Comparison of ENCODE assay signal across 1 cellular context in genomic region chr9:89924611-89925010, GRCh38.
TF ChIP-seq lines count a peak whose summit lies in the region.

No MANE protein-coding gene starts in this region.

TF ChIP-seq in GM23338, 12 proteins besides CTCF, POLR2A, EP300 and RAD21 (continued from another document):
- TF ChIP-seq ZNF462 (CRISPR knock-in tag; IDR thresholded peaks at IDR 0.05), result no peak
- TF ChIP-seq, protein P1, sequence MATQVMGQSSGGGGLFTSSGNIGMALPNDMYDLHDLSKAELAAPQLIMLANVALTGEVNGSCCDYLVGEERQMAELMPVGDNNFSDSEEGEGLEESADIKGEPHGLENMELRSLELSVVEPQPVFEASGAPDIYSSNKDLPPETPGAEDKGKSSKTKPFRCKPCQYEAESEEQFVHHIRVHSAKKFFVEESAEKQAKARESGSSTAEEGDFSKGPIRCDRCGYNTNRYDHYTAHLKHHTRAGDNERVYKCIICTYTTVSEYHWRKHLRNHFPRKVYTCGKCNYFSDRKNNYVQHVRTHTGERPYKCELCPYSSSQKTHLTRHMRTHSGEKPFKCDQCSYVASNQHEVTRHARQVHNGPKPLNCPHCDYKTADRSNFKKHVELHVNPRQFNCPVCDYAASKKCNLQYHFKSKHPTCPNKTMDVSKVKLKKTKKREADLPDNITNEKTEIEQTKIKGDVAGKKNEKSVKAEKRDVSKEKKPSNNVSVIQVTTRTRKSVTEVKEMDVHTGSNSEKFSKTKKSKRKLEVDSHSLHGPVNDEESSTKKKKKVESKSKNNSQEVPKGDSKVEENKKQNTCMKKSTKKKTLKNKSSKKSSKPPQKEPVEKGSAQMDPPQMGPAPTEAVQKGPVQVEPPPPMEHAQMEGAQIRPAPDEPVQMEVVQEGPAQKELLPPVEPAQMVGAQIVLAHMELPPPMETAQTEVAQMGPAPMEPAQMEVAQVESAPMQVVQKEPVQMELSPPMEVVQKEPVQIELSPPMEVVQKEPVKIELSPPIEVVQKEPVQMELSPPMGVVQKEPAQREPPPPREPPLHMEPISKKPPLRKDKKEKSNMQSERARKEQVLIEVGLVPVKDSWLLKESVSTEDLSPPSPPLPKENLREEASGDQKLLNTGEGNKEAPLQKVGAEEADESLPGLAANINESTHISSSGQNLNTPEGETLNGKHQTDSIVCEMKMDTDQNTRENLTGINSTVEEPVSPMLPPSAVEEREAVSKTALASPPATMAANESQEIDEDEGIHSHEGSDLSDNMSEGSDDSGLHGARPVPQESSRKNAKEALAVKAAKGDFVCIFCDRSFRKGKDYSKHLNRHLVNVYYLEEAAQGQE (IDR thresholded peaks at IDR 0.05; ENCODE audit: unreplicated experiment), result no peak
- TF ChIP-seq JUNB (IDR thresholded peaks at IDR 0.05; ENCODE audit: unreplicated experiment), result no peak
- TF ChIP-seq ETS1 (IDR thresholded peaks at IDR 0.05), result no peak
- no peak for TF ChIP-seq ZNF331 (CRISPR knock-in tag; IDR thresholded peaks at IDR 0.05; ENCODE audit: low read depth)
- no peak for TF ChIP-seq EZH2phosphoT487 (IDR thresholded peaks at IDR 0.05; ENCODE audit: unreplicated experiment)
- no peak for TF ChIP-seq EZH2 (IDR thresholded peaks at IDR 0.05; ENCODE audit: low read depth, unreplicated experiment)
- TF ChIP-seq CREB1 (CRISPR knock-in tag; IDR thresholded peaks at IDR 0.05; ENCODE audit: low read depth), result no peak
- TF ChIP-seq STAT1 (IDR thresholded peaks at IDR 0.05; ENCODE audit: unreplicated experiment), result no peak
